In the genomic region with DNA sequence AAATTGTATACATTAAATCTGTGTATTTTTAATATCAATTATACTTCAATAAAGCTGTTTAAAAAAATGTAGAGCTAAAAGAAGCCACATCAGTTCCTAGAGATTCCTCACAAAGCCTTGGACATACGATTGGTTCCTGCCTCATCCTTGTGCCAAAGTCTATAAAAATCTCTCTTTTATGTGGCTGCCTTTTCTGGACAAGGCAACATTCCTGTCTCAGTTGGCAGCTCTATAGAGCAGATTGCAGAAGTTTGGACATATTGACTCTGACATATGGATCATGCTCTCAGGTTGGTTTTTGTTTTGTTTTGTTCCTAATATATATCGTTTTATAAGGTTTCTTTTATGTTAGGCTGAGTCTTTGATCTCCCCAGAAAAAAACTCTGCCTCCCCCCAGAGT, we compare ENCODE assay signal across 16 cellular contexts.
DNase-seq lines count a peak whose midpoint lies in the region; ATAC-seq and TF ChIP-seq lines count a peak whose summit lies in the region.
"Had no signal": no experiment of that assay in that cellular context is flagged by ENCODE, and none has a peak within 500 bp of the region (broad histone marks: within the 10 kb centered on the region; RNA-seq: fewer than 3 reads in every experiment).

No MANE protein-coding gene starts in this region.

- DNase-seq in LoVo (ENCODE audit: low spot score) (peak; percentile 9), NCI-H1694 treated with DMSO at 0.1 percent for 48 hours (lab: John Stamatoyannopoulos, UW) (peak; percentile 10), RPMI7951 (ENCODE audit: low read depth) (peak; percentile 64), prostate gland (ENCODE audit: low spot score) (peak; percentile 43), pons (ENCODE audit: low spot score) (no peak), activated gamma-delta T cell treated with Interleukin-2 at 50 U/mL for 16 hours (no peak)
- DNase-seq: C1 segment of cervical spinal cord; Caco-2; CD4-positive, alpha-beta memory T cell; DMS53; DMS79 treated with DMSO at 0.1 percent for 48 hours; GF-D8; GOT3; HFFc6 had no signal

- TF ChIP-seq POLR2A in prostate gland (IDR thresholded peaks at IDR 0.05): no peak

- no peaks in the 10 kb centered on the region for H3K36me3 ChIP-seq in prostate gland
- H3K36me3 ChIP-seq: HAP-1 had no signal

- ATAC-seq in HG02840 (IDR thresholded peaks at IDR 0.05; ENCODE audit: low FRiP score, unreplicated experiment): no peak

- no peaks in the 10 kb centered on the region for H3K4me1 ChIP-seq in prostate gland (replicated peaks)
- H3K4me1 ChIP-seq: Caco-2, HAP-1 had no signal

- TF ChIP-seq CTCF in prostate gland (IDR thresholded peaks at IDR 0.05): no peak

- H3K27me3 ChIP-seq in prostate gland (replicated peaks; ENCODE audit: insufficient read depth): no peaks in the 10 kb centered on the region

- 7% methylated on average over 2 of the region's 2 CpGs for WGBS in prostate gland

- no peaks in the 10 kb centered on the region for H3K9me3 ChIP-seq in prostate gland
- H3K9me3 ChIP-seq: Caco-2, HAP-1 had no signal

- intact Hi-C loops in prostate gland (cut with DNase I): no loop called here

- no peak overlapping the region for H3K4me3 ChIP-seq in prostate gland
- H3K4me3 ChIP-seq: HAP-1 had no signal

- no peak overlapping the region for H3K27ac ChIP-seq in prostate gland

Comparison
In these comparisons a context has a peak if more than half of its experiments do, and no peak if none do; other contexts are left out.
1. DNase-seq: peak in LoVo (single experiment), NCI-H1694 treated with DMSO at 0.1 percent for 48 hours (single experiment), RPMI7951 (single experiment) and prostate gland (single experiment); none in pons (single experiment) and activated gamma-delta T cell treated with Interleukin-2 at 50 U/mL for 16 hours (single experiment).